25 cellular contexts compared by ENCODE assay signal in the genomic region with DNA sequence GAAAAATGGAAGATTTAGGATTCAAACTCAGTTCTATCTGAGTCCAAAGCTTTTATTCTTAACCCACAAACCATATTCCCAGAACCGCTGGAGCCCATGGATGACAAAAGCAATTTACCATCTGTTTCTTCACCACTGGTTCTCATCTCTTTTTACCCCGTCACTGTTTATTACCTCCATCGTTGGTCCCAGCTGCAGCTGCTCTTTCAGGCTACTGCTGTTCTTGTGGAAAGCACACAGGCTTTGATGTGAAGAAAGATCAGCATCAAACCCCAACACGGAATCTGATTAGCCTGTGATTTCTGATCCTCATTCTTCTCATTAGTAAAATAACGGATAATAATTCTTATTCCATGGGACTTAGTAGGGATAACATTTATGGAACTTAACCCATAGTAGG. TPM values are rescaled to one million over a fixed set of nuclear protein-coding genes. Genes with fewer than 3 reads are reported as not detected.
DNase-seq lines count a peak whose midpoint lies in the region; ATAC-seq, FAIRE-seq and TF ChIP-seq lines count a peak whose summit lies in the region.
"Had no signal": no experiment of that assay in that cellular context is flagged by ENCODE, and none has a peak within 500 bp of the region (broad histone marks: within the 10 kb centered on the region; RNA-seq: fewer than 3 reads in every experiment).

No MANE protein-coding gene starts in this region.

- no peak overlapping the region for H3K4me3 Mint-ChIP-seq in stimulated activated effector memory CD8-positive, alpha-beta T cell treated with anti-CD3 and anti-CD28 coated beads, Interleukin-12 subunit alpha, Interleukin-12 subunit beta, amount 100 ng/mL, for 72 hours
- H3K4me3 Mint-ChIP-seq: CD8-positive, alpha-beta T cell; GM23338; H9 had no signal

- no peak overlapping the region for H4K12ac ChIP-seq in trophoblast cell (ENCODE audit: low read depth, low read length)

- no peak overlapping the region for H2BK12ac ChIP-seq in trophoblast cell (ENCODE audit: low read length)

- no peaks in the 10 kb centered on the region for H3K9me3 ChIP-seq in trophoblast cell (ENCODE audit: insufficient read depth, low read depth, low read length)
- H3K9me3 ChIP-seq: Caco-2, MG63, Peyer's patch had no signal

- H3K4me2 ChIP-seq in trophoblast cell (ENCODE audit: low read length): no peak overlapping the region
- H3K4me2 ChIP-seq: GM23338 had no signal

- no peak overlapping the region for H3K9ac ChIP-seq in trophoblast cell (ENCODE audit: low read length)

- no peak for TF ChIP-seq CTCF in D721Med (IDR thresholded peaks at IDR 0.05; ENCODE audit: insufficient read depth, missing control alignments)

- H2AFZ ChIP-seq in trophoblast cell (ENCODE audit: insufficient read depth, low read length, poor library complexity): no peak overlapping the region
- H2AFZ ChIP-seq: GM23338 had no signal

- no peaks in the 10 kb centered on the region for H3K36me3 ChIP-seq in trophoblast cell (ENCODE audit: control insufficient read depth in 1 of 2, insufficient read depth in 2 of 2, low read length in 2 of 2)
- H3K36me3 ChIP-seq: MG63, Peyer's patch had no signal

- no CpG with 5 or more reads among the region's 5 CpGs for WGBS in trophoblast cell (ENCODE audit: extremely low coverage, insufficient coverage, insufficient read length)

- H3K23ac ChIP-seq in trophoblast cell (ENCODE audit: low read length): peak overlapping the region; percentile 17

- DNase-seq in D721Med (ENCODE audit: insufficient read length, low spot score) (no peak), NCI-H146 (lab: John Stamatoyannopoulos, UW) (peak; percentile 55), NCI-H748 treated with DMSO at 0.1 percent for 48 hours (lab: John Stamatoyannopoulos, UW) (peak; percentile 72), trophoblast cell (no peak), glomerular visceral epithelial cell (ENCODE audit: extremely low spot score) (no peak)
- DNase-seq in stimulated activated effector memory CD8-positive, alpha-beta T cell treated with anti-CD3 and anti-CD28 coated beads, Interleukin-12 subunit alpha, Interleukin-12 subunit beta, amount 100 ng/mL, for 72 hours (ENCODE audit: low spot score in 2 of 2): no peak
- DNase-seq: Caco-2; CD8-positive, alpha-beta T cell; DMS153; H9; MG63; NCI-H1105 treated with DMSO at 0.1 percent for 48 hours; NCI-H187; NCI-H2107; NCI-H2227 treated with DMSO at 0.1 percent for 48 hours; NCI-H510A; NCI-H774; Peyer's patch; SHP77 treated with DMSO at 0.1 percent for 48 hours had no signal

- no peaks in the 10 kb centered on the region for H3K4me1 ChIP-seq in trophoblast cell (ENCODE audit: control insufficient read depth in 1 of 2, insufficient read depth in 2 of 2, low read length in 2 of 2)
- H3K4me1 ChIP-seq: Caco-2 had no signal

- no peak overlapping the region for H3K4me3 ChIP-seq in trophoblast cell (ENCODE audit: low read depth, low read length)
- H3K4me3 ChIP-seq: GM23338, K562, MG63, Peyer's patch, SK-N-MC had no signal

- no peaks in the 10 kb centered on the region for H3K27me3 ChIP-seq in trophoblast cell (ENCODE audit: insufficient read depth, low read length)
- H3K27me3 ChIP-seq: MG63, Peyer's patch had no signal

- no peaks in the 10 kb centered on the region for H3K9me3 Mint-ChIP-seq in stimulated activated effector memory CD8-positive, alpha-beta T cell treated with anti-CD3 and anti-CD28 coated beads, Interleukin-12 subunit alpha, Interleukin-12 subunit beta, amount 100 ng/mL, for 72 hours
- H3K9me3 Mint-ChIP-seq: CD8-positive, alpha-beta T cell; GM23338; H9 had no signal

- no peak overlapping the region for H3K27ac Mint-ChIP-seq in stimulated activated effector memory CD8-positive, alpha-beta T cell treated with anti-CD3 and anti-CD28 coated beads, Interleukin-12 subunit alpha, Interleukin-12 subunit beta, amount 100 ng/mL, for 72 hours
- H3K27ac Mint-ChIP-seq: CD8-positive, alpha-beta T cell; GM23338; H9 had no signal

- H2BK120ac ChIP-seq in trophoblast cell (ENCODE audit: insufficient read depth, low read length, poor library complexity): no peak overlapping the region

- no peak overlapping the region for H3K14ac ChIP-seq in trophoblast cell (ENCODE audit: low read length)

- H2BK5ac ChIP-seq in trophoblast cell (ENCODE audit: low read depth, low read length, poor library complexity): no peak overlapping the region

- H4K91ac ChIP-seq in trophoblast cell (ENCODE audit: low read depth, low read length): no peak overlapping the region

- H3K4ac ChIP-seq in trophoblast cell (ENCODE audit: low read depth, low read length): no peak overlapping the region

- FAIRE-seq in D721Med (lab: Jason Lieb, UNC): peak; percentile 78
- FAIRE-seq: HTR-8/SVneo, K562 had no signal

- H3K27ac ChIP-seq in trophoblast cell (ENCODE audit: low read depth, low read length): no peak overlapping the region
- H3K27ac ChIP-seq: C4-2B, Peyer's patch, SK-N-MC had no signal

- H3K18ac ChIP-seq in trophoblast cell (ENCODE audit: low read length): no peak overlapping the region

- no peak for ATAC-seq in stimulated activated effector memory CD8-positive, alpha-beta T cell treated with anti-CD3 and anti-CD28 coated beads, Interleukin-12 subunit alpha, Interleukin-12 subunit beta, amount 100 ng/mL, for 72 hours
- ATAC-seq in HG03280 (IDR thresholded peaks at IDR 0.05; ENCODE audit: unreplicated experiment): no peak
- ATAC-seq: CD8-positive, alpha-beta T cell; GM23338; K562 had no signal

- H2AK5ac ChIP-seq in trophoblast cell (ENCODE audit: low read length): no peak overlapping the region

- H3K36me3 Mint-ChIP-seq in stimulated activated effector memory CD8-positive, alpha-beta T cell treated with anti-CD3 and anti-CD28 coated beads, Interleukin-12 subunit alpha, Interleukin-12 subunit beta, amount 100 ng/mL, for 72 hours: no peaks in the 10 kb centered on the region

- no peaks in the 10 kb centered on the region for H3K79me1 ChIP-seq in trophoblast cell (ENCODE audit: low read length)

- H3K4me1 Mint-ChIP-seq in stimulated activated effector memory CD8-positive, alpha-beta T cell treated with anti-CD3 and anti-CD28 coated beads, Interleukin-12 subunit alpha, Interleukin-12 subunit beta, amount 100 ng/mL, for 72 hours: peaks cover 23% of the 10 kb centered on the region
- H3K4me1 Mint-ChIP-seq: GM23338, H9 had no signal

- no peaks in the 10 kb centered on the region for H3K79me2 ChIP-seq in trophoblast cell (ENCODE audit: control insufficient read depth, insufficient read depth, low read length, poor library complexity)

- no peak overlapping the region for H4K8ac ChIP-seq in trophoblast cell (ENCODE audit: low read depth, low read length)

RNA-seq across cellular contexts. Expression of gene FBXO8, which starts 9.5 kb away (rescaled TPM):
- 11.1 and 11.9 TPM in 2 replicates for polyA plus RNA-seq in trophoblast cell (2013)

RNA-seq across cellular contexts. Expression of gene CEP44, which starts 9.8 kb away (rescaled TPM):
- 10.1 and 10.5 TPM in 2 replicates for polyA plus RNA-seq in trophoblast cell (2013)

Comparison
In these comparisons a context has a peak if more than half of its experiments do, and no peak if none do; other contexts are left out.
1. DNase-seq: peak in NCI-H146 (single experiment) and NCI-H748 treated with DMSO at 0.1 percent for 48 hours (single experiment); none in D721Med (single experiment), trophoblast cell (0 of 2), stimulated activated effector memory CD8-positive, alpha-beta T cell treated with anti-CD3 and anti-CD28 coated beads, Interleukin-12 subunit alpha, Interleukin-12 subunit beta, amount 100 ng/mL, for 72 hours (0 of 2) and glomerular visceral epithelial cell (single experiment).